ENCODE assay signal across 8 cellular contexts in the genomic region with DNA sequence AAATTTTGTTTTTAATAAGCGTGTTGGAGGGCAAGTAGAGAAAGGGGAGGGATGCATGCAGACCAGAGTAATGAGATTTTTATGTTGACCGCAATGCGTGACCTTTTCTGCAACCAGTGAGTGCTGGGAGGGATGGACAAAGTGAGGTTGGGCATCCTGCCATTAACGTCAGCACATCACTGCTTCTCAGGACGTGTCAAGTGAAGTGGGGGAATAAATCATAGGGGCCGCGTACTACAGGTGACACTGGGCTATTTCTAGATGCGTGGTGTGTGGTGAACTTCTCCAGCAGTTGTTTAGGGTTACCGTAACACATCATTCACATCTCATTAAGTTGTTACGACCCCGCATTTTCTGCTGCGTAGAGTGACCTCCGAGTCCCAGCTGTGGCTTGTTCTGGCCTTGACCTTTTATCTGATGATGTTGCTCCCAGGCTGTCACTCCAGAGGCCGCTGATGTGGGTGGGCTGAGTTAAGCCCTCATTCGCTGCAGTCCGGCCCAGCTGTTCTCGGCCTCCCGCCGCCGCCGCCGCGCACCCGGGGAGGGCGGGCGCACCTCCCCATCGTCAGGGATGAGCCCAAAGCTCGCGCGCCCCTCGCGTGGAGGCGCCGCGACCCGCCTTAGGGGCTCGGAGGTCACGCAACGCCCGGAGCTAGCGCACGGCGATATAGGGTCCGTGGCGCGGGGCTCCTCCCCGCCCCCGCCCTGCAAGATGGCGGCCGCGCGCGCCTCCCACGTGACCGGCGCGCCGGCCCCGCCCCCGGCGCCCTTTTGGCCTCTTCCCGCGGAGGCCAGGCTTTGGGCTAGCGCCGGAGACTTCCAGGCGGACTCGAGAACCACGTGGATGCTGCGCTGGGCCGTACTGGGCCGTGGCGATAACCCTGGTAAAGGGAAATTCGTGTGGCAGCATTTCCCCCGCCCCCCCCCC. TPM values are rescaled to one million over a fixed set of nuclear protein-coding genes. Genes with fewer than 3 reads are reported as not detected.
DNase-seq lines count a peak whose midpoint lies in the region; ATAC-seq and TF ChIP-seq lines count a peak whose summit lies in the region.

No MANE protein-coding gene starts in this region.

- peak overlapping the region; percentile 97 to 99 for H3K27ac ChIP-seq in liver (ENCODE audit: low read depth in 1 of 2, low read length in 2 of 2)

- H3K4me3 ChIP-seq in liver (ENCODE audit: low read depth in 1 of 3, low read length in 3 of 3) = peak overlapping the region; percentile 78 to 95 (median 84)

- WGBS in liver = under 1% methylated on average over 74 of the region's 74 CpGs

- CTCF ChIA-PET in GM10248 (lab: Yijun Ruan, JAX) = interaction anchor here (1.0 to 1.4 kb wide), 3 partner anchors 11 to 100 kb away, joined by 3 to 5 read pairs (median 3); no protein-coding TSS in a partner anchor

- TF ChIP-seq RAD21 in liver (IDR thresholded peaks at IDR 0.05) = peak; percentile 8 to 35

- H3K36me3 ChIP-seq in liver (ENCODE audit: control insufficient read depth in 4 of 4, insufficient read depth in 3 of 4, low read depth in 1 of 4, low read length in 3 of 4) = no peaks in the 10 kb centered on the region

- H3K9me3 ChIP-seq in liver (ENCODE audit: control insufficient read depth in 4 of 4, low read length in 3 of 4) = no peaks in the 10 kb centered on the region

- H3K27me3 ChIP-seq in liver (ENCODE audit: control insufficient read depth in 4 of 4, insufficient read depth in 4 of 4, low read length in 3 of 4) = no peaks in the 10 kb centered on the region

- H3K9ac ChIP-seq in liver (ENCODE audit: low read depth in 1 of 2, low read length in 2 of 2) = peak overlapping the region; percentile 87 to 98

- peaks cover 4 to 33% (median 10%) of the 10 kb centered on the region in 4 donors for H3K4me1 ChIP-seq in liver (ENCODE audit: control insufficient read depth in 4 of 4, insufficient read depth in 4 of 4, low read length in 3 of 4)

- ATAC-seq in HG03025 (IDR thresholded peaks at IDR 0.05; ENCODE audit: low FRiP score, unreplicated experiment) (peak; percentile 12), GM21576 (IDR thresholded peaks at IDR 0.05; ENCODE audit: unreplicated experiment) (no peak)

- POLR2A ChIA-PET in GM10248 (lab: Yijun Ruan, JAX) = interaction anchor here (0.7 kb wide), 1 partner anchor 60 kb away, joined by 5 read pairs; no protein-coding TSS in a partner anchor

- TF ChIP-seq CTCF in GM10248 (IDR thresholded peaks at IDR 0.05; ENCODE audit: control extremely low read depth, extremely low read depth, low read depth, missing control alignments) (no peak), liver (IDR thresholded peaks at IDR 0.05; ENCODE audit: low read depth, low read length, missing input control) (no peak)

- DNase-seq in GM10248 (ENCODE audit: extremely low spot score) (peak; percentile 82), NCI-H460 (ENCODE audit: extremely low read depth, low read depth) (peak; percentile 67), dermis microvascular lymphatic vessel endothelial cell (ENCODE audit: low read depth in 2 of 2) (peak; percentile 70 to 85)
- peak; percentile 58 for DNase-seq in activated CD4-positive, alpha-beta T cell treated with anti-CD3 and anti-CD28 coated beads, Interleukin-2, amount 50 U/mL, for 1 hour
- DNase-seq in stimulated activated CD4-positive, alpha-beta T cell treated with anti-CD3 and anti-CD28 coated beads, Interleukin-4, amount 100 ng/mL, for 1 hour = peak; percentile 76

TF ChIP-seq in liver, 16 proteins besides CTCF, POLR2A, EP300 and RAD21:
- TF ChIP-seq, protein P1, sequence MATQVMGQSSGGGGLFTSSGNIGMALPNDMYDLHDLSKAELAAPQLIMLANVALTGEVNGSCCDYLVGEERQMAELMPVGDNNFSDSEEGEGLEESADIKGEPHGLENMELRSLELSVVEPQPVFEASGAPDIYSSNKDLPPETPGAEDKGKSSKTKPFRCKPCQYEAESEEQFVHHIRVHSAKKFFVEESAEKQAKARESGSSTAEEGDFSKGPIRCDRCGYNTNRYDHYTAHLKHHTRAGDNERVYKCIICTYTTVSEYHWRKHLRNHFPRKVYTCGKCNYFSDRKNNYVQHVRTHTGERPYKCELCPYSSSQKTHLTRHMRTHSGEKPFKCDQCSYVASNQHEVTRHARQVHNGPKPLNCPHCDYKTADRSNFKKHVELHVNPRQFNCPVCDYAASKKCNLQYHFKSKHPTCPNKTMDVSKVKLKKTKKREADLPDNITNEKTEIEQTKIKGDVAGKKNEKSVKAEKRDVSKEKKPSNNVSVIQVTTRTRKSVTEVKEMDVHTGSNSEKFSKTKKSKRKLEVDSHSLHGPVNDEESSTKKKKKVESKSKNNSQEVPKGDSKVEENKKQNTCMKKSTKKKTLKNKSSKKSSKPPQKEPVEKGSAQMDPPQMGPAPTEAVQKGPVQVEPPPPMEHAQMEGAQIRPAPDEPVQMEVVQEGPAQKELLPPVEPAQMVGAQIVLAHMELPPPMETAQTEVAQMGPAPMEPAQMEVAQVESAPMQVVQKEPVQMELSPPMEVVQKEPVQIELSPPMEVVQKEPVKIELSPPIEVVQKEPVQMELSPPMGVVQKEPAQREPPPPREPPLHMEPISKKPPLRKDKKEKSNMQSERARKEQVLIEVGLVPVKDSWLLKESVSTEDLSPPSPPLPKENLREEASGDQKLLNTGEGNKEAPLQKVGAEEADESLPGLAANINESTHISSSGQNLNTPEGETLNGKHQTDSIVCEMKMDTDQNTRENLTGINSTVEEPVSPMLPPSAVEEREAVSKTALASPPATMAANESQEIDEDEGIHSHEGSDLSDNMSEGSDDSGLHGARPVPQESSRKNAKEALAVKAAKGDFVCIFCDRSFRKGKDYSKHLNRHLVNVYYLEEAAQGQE (IDR thresholded peaks at IDR 0.05) = peak; percentile 65
- TF ChIP-seq FOXA2 (IDR thresholded peaks at IDR 0.05) (peak; percentile 19), GABPA (IDR thresholded peaks at IDR 0.05 in 1 of 2, conservative IDR thresholded peaks at IDR 0.05 in 1 of 2) (no peak), HNF4A (conservative IDR thresholded peaks at IDR 0.05) (peak in 1 of 2 donors; percentile 32), TAF1 (conservative IDR thresholded peaks at IDR 0.05) (peak; percentile 53), FOXA1 (IDR thresholded peaks at IDR 0.05) (no peak), YY1 (IDR thresholded peaks at IDR 0.05) (peak; percentile 79), HNF4G (IDR thresholded peaks at IDR 0.05) (no peak), JUND (IDR thresholded peaks at IDR 0.05) (peak; percentile 6 to 19), SP1 (IDR thresholded peaks at IDR 0.05) (peak; percentile 24), NR2F2 (IDR thresholded peaks at IDR 0.05) (peak; percentile 88), RXRA (IDR thresholded peaks at IDR 0.05) (peak; percentile 65 to 79), EGR1 (IDR thresholded peaks at IDR 0.05; ENCODE audit: low read depth in 2 of 2) (peak; percentile 30 to 59), ATF3 (IDR thresholded peaks at IDR 0.05) (no peak)
- TF ChIP-seq, protein P2, sequence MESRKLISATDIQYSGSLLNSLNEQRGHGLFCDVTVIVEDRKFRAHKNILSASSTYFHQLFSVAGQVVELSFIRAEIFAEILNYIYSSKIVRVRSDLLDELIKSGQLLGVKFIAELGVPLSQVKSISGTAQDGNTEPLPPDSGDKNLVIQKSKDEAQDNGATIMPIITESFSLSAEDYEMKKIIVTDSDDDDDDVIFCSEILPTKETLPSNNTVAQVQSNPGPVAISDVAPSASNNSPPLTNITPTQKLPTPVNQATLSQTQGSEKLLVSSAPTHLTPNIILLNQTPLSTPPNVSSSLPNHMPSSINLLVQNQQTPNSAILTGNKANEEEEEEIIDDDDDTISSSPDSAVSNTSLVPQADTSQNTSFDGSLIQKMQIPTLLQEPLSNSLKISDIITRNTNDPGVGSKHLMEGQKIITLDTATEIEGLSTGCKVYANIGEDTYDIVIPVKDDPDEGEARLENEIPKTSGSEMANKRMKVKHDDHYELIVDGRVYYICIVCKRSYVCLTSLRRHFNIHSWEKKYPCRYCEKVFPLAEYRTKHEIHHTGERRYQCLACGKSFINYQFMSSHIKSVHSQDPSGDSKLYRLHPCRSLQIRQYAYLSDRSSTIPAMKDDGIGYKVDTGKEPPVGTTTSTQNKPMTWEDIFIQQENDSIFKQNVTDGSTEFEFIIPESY (IDR thresholded peaks at IDR 0.05) = no peak
- TF ChIP-seq, protein P3, sequence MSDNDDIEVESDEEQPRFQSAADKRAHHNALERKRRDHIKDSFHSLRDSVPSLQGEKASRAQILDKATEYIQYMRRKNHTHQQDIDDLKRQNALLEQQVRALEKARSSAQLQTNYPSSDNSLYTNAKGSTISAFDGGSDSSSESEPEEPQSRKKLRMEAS (IDR thresholded peaks at IDR 0.05) = no peak

RNA-seq across cellular contexts. Expression of gene ZCCHC2, which starts 3.5 kb away (rescaled TPM):
- total RNA-seq in NCI-H460 (2014; rRNA removed; shearing (Covaris generic)) = 9.8 TPM in 2 replicates
- 6.4 and 11.8 TPM in 2 replicates for polyA plus RNA-seq in NCI-H460 (2014; cell fraction: nucleus; rRNA removed)
- total RNA-seq in dermis microvascular lymphatic vessel endothelial cell (12.1 and 15.3 TPM in 2 replicates), liver (10 to 100 TPM; 11.9 to 25.4 TPM)
- 1 to 10 TPM; 7.1 to 9.8 TPM for polyA plus RNA-seq in liver
